Comparison of ENCODE assay signal across 22 cellular contexts in genomic region chr10:56508562-56508961, GRCh38.
DNase-seq lines count a peak whose midpoint lies in the region; TF ChIP-seq lines count a peak whose summit lies in the region.
"Had no signal": no experiment of that assay in that cellular context is flagged by ENCODE, and none has a peak within 500 bp of the region (broad histone marks: within the 10 kb centered on the region; RNA-seq: fewer than 3 reads in every experiment).

No MANE protein-coding gene starts in this region.

- DNase-seq in cardiac septum (ENCODE audit: low spot score) (peak; percentile 68), left ventricle myocardium inferior (no peak), endodermal cell (peak; percentile 59), neuronal stem cell (ENCODE audit: low spot score) (no peak), DMS153 treated with DMSO at 0.1 percent for 48 hours (lab: John Stamatoyannopoulos, UW; ENCODE audit: unreplicated experiment) (no peak), T-helper 1 cell (no peak)
- DNase-seq: AML-193; Caco-2; Calu3; CD4-positive, alpha-beta T cell; CD8-positive, alpha-beta T cell; DMS53; DMS79; DND-41; EL; GDM1 had no signal

- H3K79me1 ChIP-seq in neuronal stem cell (ENCODE audit: low read depth, low read length), result no peaks in the 10 kb centered on the region

- no peak overlapping the region for H3K14ac ChIP-seq in neuronal stem cell (ENCODE audit: low read length)

- WGBS in endodermal cell (ENCODE audit: insufficient coverage in 1 of 2, insufficient read length in 1 of 2), 2 experiments, result 79 to 85% methylated on average over 2 to 3 of the region's 3 CpGs
- WGBS in neuronal stem cell (ENCODE audit: extremely low coverage in 2 of 2, insufficient read length in 2 of 2, insufficient replicate concordance in 1 of 2), 2 donors, result no CpG with 5 or more reads among the region's 3 CpGs

- no peaks in the 10 kb centered on the region for H3K9me3 ChIP-seq in left ventricle myocardium inferior (replicated peaks)
- no peaks in the 10 kb centered on the region for H3K9me3 ChIP-seq in endodermal cell (ENCODE audit: control insufficient read depth, low read length)
- H3K9me3 ChIP-seq in neuronal stem cell (replicated peaks in 1 of 2; ENCODE audit: control insufficient read depth in 2 of 2, insufficient read depth in 1 of 2, low read depth in 1 of 2, low read length in 2 of 2), result no peaks in the 10 kb centered on the region
- H3K9me3 ChIP-seq: A549; BLaER1 treated with 17β-estradiol and CSF1 and Interleukin-3, amounts not matched to agents 10 nM and 100 nM; Caco-2 had no signal

- H3K36me3 ChIP-seq in left ventricle myocardium inferior (no peaks in the 10 kb centered on the region), endodermal cell (ENCODE audit: control insufficient read depth, insufficient read depth, low read length) (no peaks in the 10 kb centered on the region), neuronal stem cell (replicated peaks in 1 of 2; ENCODE audit: control insufficient read depth in 2 of 2, insufficient read depth in 2 of 2, low read length in 2 of 2) (no peaks in the 10 kb centered on the region)
- H3K36me3 ChIP-seq: BLaER1 treated with 17β-estradiol and CSF1 and Interleukin-3, amounts not matched to agents 10 nM and 100 nM had no signal

- no peaks in the 10 kb centered on the region for H3K27me3 ChIP-seq in left ventricle myocardium inferior (ENCODE audit: low read depth)
- no peaks in the 10 kb centered on the region for H3K27me3 ChIP-seq in endodermal cell (ENCODE audit: control insufficient read depth, insufficient read depth, low read length, poor library complexity, severe bottlenecking)
- H3K27me3 ChIP-seq in neuronal stem cell (ENCODE audit: control insufficient read depth in 3 of 3, insufficient read depth in 3 of 3, low read depth in 1 of 3, low read length in 3 of 3), result no peaks in the 10 kb centered on the region
- H3K27me3 ChIP-seq: BLaER1 treated with 17β-estradiol and CSF1 and Interleukin-3, amounts not matched to agents 10 nM and 100 nM had no signal

- peak overlapping the region; percentile 17 for H4K8ac ChIP-seq in neuronal stem cell (ENCODE audit: low read depth, low read length)

- H2BK15ac ChIP-seq in neuronal stem cell (ENCODE audit: low read length), result no peak overlapping the region

- no peak overlapping the region for H3K4me2 ChIP-seq in neuronal stem cell (ENCODE audit: insufficient read depth, low read length, poor library complexity, severe bottlenecking)
- H3K4me2 ChIP-seq: A549; BLaER1 treated with 17β-estradiol and CSF1 and Interleukin-3, amounts not matched to agents 10 nM and 100 nM had no signal

- no peak overlapping the region for H3K4ac ChIP-seq in neuronal stem cell (ENCODE audit: low read length)

- H2AFZ ChIP-seq in neuronal stem cell (ENCODE audit: low read length), result no peak overlapping the region

- H3K4me3 ChIP-seq in left ventricle myocardium inferior (no peak overlapping the region), endodermal cell (ENCODE audit: low read length) (no peak overlapping the region), neuronal stem cell (ENCODE audit: low read length in 2 of 2) (no peak overlapping the region)
- H3K4me3 ChIP-seq: A549; BLaER1 treated with 17β-estradiol and CSF1 and Interleukin-3, amounts not matched to agents 10 nM and 100 nM; GM12878 had no signal

- H3K18ac ChIP-seq in neuronal stem cell (ENCODE audit: low read length), result no peak overlapping the region

- H2BK12ac ChIP-seq in neuronal stem cell (ENCODE audit: low read length), result no peak overlapping the region

- no peak overlapping the region for H3K27ac ChIP-seq in left ventricle myocardium inferior (replicated peaks)
- H3K27ac ChIP-seq in endodermal cell (ENCODE audit: low read depth, low read length), result no peak overlapping the region
- no peak overlapping the region for H3K27ac ChIP-seq in neuronal stem cell (replicated peaks; ENCODE audit: low read length)
- H3K27ac ChIP-seq: 22Rv1; A549; BLaER1 treated with 17β-estradiol and CSF1 and Interleukin-3, amounts not matched to agents 10 nM and 100 nM; C4-2B had no signal

- no peak overlapping the region for H2BK120ac ChIP-seq in neuronal stem cell (ENCODE audit: low read depth, low read length)

- no peaks in the 10 kb centered on the region for H3K36me3 Mint-ChIP-seq in endodermal cell (ENCODE audit: low read depth)
- H3K36me3 Mint-ChIP-seq: CD8-positive, alpha-beta T cell had no signal

- no peak overlapping the region for H2AK5ac ChIP-seq in neuronal stem cell (ENCODE audit: low read depth, low read length)

- no peaks in the 10 kb centered on the region for H3K9me3 Mint-ChIP-seq in endodermal cell
- H3K9me3 Mint-ChIP-seq: CD4-positive, alpha-beta T cell had no signal

- H3K4me3 Mint-ChIP-seq in endodermal cell, result no peak overlapping the region
- H3K4me3 Mint-ChIP-seq: B cell; CD4-positive, alpha-beta T cell; CD8-positive, alpha-beta T cell had no signal

- no peak overlapping the region for H3K9ac ChIP-seq in endodermal cell (ENCODE audit: extremely low read depth, low read length, poor library complexity, severe bottlenecking)
- H3K9ac ChIP-seq in neuronal stem cell (ENCODE audit: low read depth, low read length, poor library complexity), result no peak overlapping the region
- H3K9ac ChIP-seq: BLaER1 treated with 17β-estradiol and CSF1 and Interleukin-3, amounts not matched to agents 10 nM and 100 nM had no signal

- TF ChIP-seq CTCF in left ventricle myocardium inferior (IDR thresholded peaks at IDR 0.05; ENCODE audit: borderline replicate concordance) (no peak), endodermal cell (conservative IDR thresholded peaks at IDR 0.05) (no peak)

- intact Hi-C loops in cardiac septum (cut with DNase I) (no loop called here), left ventricle myocardium inferior (cut with micrococcal nuclease) (no loop called here)

- no peak overlapping the region for H3K23ac ChIP-seq in neuronal stem cell (ENCODE audit: low read depth, low read length, poor library complexity)

- H3K4me1 Mint-ChIP-seq in endodermal cell, result no peaks in the 10 kb centered on the region
- H3K4me1 Mint-ChIP-seq: B cell had no signal

- no peak overlapping the region for H4K91ac ChIP-seq in neuronal stem cell (ENCODE audit: low read depth, low read length, poor library complexity)

- no peak overlapping the region for H3K27ac Mint-ChIP-seq in endodermal cell
- H3K27ac Mint-ChIP-seq: B cell; CD4-positive, alpha-beta T cell; CD8-positive, alpha-beta T cell had no signal

- no peaks in the 10 kb centered on the region for H3K27me3 Mint-ChIP-seq in endodermal cell (ENCODE audit: insufficient read depth)
- H3K27me3 Mint-ChIP-seq: B cell; CD4-positive, alpha-beta T cell had no signal

- H2BK5ac ChIP-seq in neuronal stem cell (ENCODE audit: low read length), result no peak overlapping the region

- no peaks in the 10 kb centered on the region for H3K4me1 ChIP-seq in left ventricle myocardium inferior
- no peaks in the 10 kb centered on the region for H3K4me1 ChIP-seq in endodermal cell (ENCODE audit: control insufficient read depth, insufficient read depth, low read length)
- no peaks in the 10 kb centered on the region for H3K4me1 ChIP-seq in neuronal stem cell (ENCODE audit: control insufficient read depth in 2 of 2, insufficient read depth in 1 of 2, low read depth in 1 of 2, low read length in 2 of 2)
- H3K4me1 ChIP-seq: A549; BLaER1 treated with 17β-estradiol and CSF1 and Interleukin-3, amounts not matched to agents 10 nM and 100 nM; Caco-2 had no signal

Comparison
In these comparisons a context has a peak if more than half of its experiments do, and no peak if none do; other contexts are left out.
1. DNase-seq: peak in cardiac septum (single experiment) and endodermal cell (single experiment); none in left ventricle myocardium inferior (single experiment), neuronal stem cell (single experiment), DMS153 treated with DMSO at 0.1 percent for 48 hours (single experiment) and T-helper 1 cell (0 of 5).